ENCODE assay signal across 21 cellular contexts in the genomic region with DNA sequence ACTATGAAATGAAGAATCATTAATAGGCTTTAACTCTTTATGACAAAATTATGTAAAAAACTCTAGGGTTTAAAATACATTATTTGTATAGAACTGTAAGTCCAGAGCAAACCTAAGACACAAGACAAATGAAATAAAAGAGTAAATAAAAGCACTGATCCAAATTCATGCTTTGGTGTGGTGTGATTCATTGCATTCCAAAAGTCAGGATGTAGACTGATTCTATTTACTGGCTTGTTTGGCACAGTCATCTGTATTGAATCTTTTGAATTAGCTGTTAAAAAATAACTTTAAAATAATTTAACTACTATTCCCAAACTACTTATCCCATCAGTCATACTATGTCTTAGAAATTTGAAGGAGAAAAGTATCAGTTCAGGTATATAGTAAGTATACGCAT. TPM values are rescaled to one million over a fixed set of nuclear protein-coding genes. Genes with fewer than 3 reads are reported as not detected.
DNase-seq lines count a peak whose midpoint lies in the region; ATAC-seq, FAIRE-seq and TF ChIP-seq lines count a peak whose summit lies in the region.
"Had no signal": no experiment of that assay in that cellular context is flagged by ENCODE, and none has a peak within 500 bp of the region (broad histone marks: within the 10 kb centered on the region; RNA-seq: fewer than 3 reads in every experiment).

No MANE protein-coding gene starts in this region.

- H3K36me3 Mint-ChIP-seq in natural killer cell treated with Interleukin-12 subunit alpha and Interleukin-12 subunit beta and Interleukin-15 and Interleukin-18, amount 100 ng/mL, for 72 hours = peaks cover 21% of the 10 kb centered on the region
- peaks cover 13% of the 10 kb centered on the region for H3K36me3 Mint-ChIP-seq in natural killer cell

- H3K36me3 ChIP-seq in adipocyte (ENCODE audit: control insufficient read depth, insufficient read depth, low read length, severe bottlenecking) = peaks cover 23% of the 10 kb centered on the region

- H3K9ac ChIP-seq in adipocyte (ENCODE audit: low read length) = no peak overlapping the region

- TF ChIP-seq CTCF in natural killer cell (IDR thresholded peaks at IDR 0.05) (no peak), fibroblast of the aortic adventitia (IDR thresholded peaks at IDR 0.05; ENCODE audit: insufficient read depth, low read length) (no peak)

- H3K27me3 Mint-ChIP-seq in natural killer cell treated with Interleukin-12 subunit alpha and Interleukin-12 subunit beta and Interleukin-15 and Interleukin-18, amount 100 ng/mL, for 72 hours = no peaks in the 10 kb centered on the region
- no peaks in the 10 kb centered on the region for H3K27me3 Mint-ChIP-seq in natural killer cell (ENCODE audit: low read depth in 2 of 2)
- H3K27me3 Mint-ChIP-seq: activated B cell treated with CpG ODN at 0.5 μM for 24 hours; naive thymus-derived CD4-positive, alpha-beta T cell; stimulated activated naive CD8-positive, alpha-beta T cell treated with anti-CD3 and anti-CD28 coated beads, Interleukin-15, Interleukin-2, amounts not matched to agents 100 ng/mL and 50 ng/mL, for 24 hours had no signal

- H3K4me3 ChIP-seq in adipocyte (ENCODE audit: low read length) (no peak overlapping the region), fibroblast of the aortic adventitia (ENCODE audit: low read depth, low read length) (no peak overlapping the region)
- H3K4me3 ChIP-seq: body of pancreas, lung, upper lobe of right lung had no signal

- H3K4me3 Mint-ChIP-seq in natural killer cell treated with Interleukin-12 subunit alpha and Interleukin-12 subunit beta and Interleukin-15 and Interleukin-18, amount 100 ng/mL, for 72 hours = peak overlapping the region; percentile 60
- H3K4me3 Mint-ChIP-seq in natural killer cell = no peak overlapping the region
- H3K4me3 Mint-ChIP-seq: activated B cell treated with CpG ODN at 0.5 μM for 24 hours; stimulated activated naive CD8-positive, alpha-beta T cell treated with anti-CD3 and anti-CD28 coated beads, Interleukin-15, Interleukin-2, amounts not matched to agents 100 ng/mL and 50 ng/mL, for 24 hours had no signal

- no peak for ATAC-seq in natural killer cell treated with Interleukin-12 subunit alpha and Interleukin-12 subunit beta and Interleukin-15 and Interleukin-18, amount 100 ng/mL, for 72 hours
- no peak for ATAC-seq in natural killer cell
- no peak for ATAC-seq in GM21576 (IDR thresholded peaks at IDR 0.05; ENCODE audit: unreplicated experiment)
- ATAC-seq in HG03025 (IDR thresholded peaks at IDR 0.05; ENCODE audit: low FRiP score, unreplicated experiment) = no peak
- ATAC-seq in GM18502 (IDR thresholded peaks at IDR 0.05; ENCODE audit: poor library complexity, unreplicated experiment) = no peak
- ATAC-seq: body of pancreas; naive thymus-derived CD4-positive, alpha-beta T cell; Right ventricle myocardium inferior; upper lobe of right lung had no signal

- intact Hi-C loops in natural killer cell (cut with micrococcal nuclease) = no loop called here

- peaks cover 6% of the 10 kb centered on the region for H3K4me1 ChIP-seq in adipocyte (ENCODE audit: control insufficient read depth, insufficient read depth, low read length)
- H3K4me1 ChIP-seq: body of pancreas, upper lobe of right lung had no signal

- no peak for TF ChIP-seq POLR2A in GM12892 (IDR thresholded peaks at IDR 0.05; ENCODE audit: low read depth, low read length)

- H3K4me1 Mint-ChIP-seq in natural killer cell treated with Interleukin-12 subunit alpha and Interleukin-12 subunit beta and Interleukin-15 and Interleukin-18, amount 100 ng/mL, for 72 hours (ENCODE audit: low read depth in 2 of 2) = peaks cover 2 to 7% of the 10 kb centered on the region in 2 donors
- no peaks in the 10 kb centered on the region for H3K4me1 Mint-ChIP-seq in natural killer cell
- H3K4me1 Mint-ChIP-seq: activated B cell treated with CpG ODN at 0.5 μM for 24 hours had no signal

- no peaks in the 10 kb centered on the region for H3K27me3 ChIP-seq in adipocyte (replicated peaks; ENCODE audit: control insufficient read depth, insufficient read depth, low read length)
- H3K27me3 ChIP-seq: body of pancreas, upper lobe of right lung had no signal

- no peaks in the 10 kb centered on the region for H3K9me3 ChIP-seq in adipocyte (ENCODE audit: control insufficient read depth, low read length)
- H3K9me3 ChIP-seq: body of pancreas, upper lobe of right lung had no signal

- no peaks in the 10 kb centered on the region for H3K9me3 Mint-ChIP-seq in natural killer cell treated with Interleukin-12 subunit alpha and Interleukin-12 subunit beta and Interleukin-15 and Interleukin-18, amount 100 ng/mL, for 72 hours
- H3K9me3 Mint-ChIP-seq in natural killer cell = no peaks in the 10 kb centered on the region
- H3K9me3 Mint-ChIP-seq: activated B cell treated with CpG ODN at 0.5 μM for 24 hours; naive thymus-derived CD4-positive, alpha-beta T cell; stimulated activated naive CD8-positive, alpha-beta T cell treated with anti-CD3 and anti-CD28 coated beads, Interleukin-15, Interleukin-2, amounts not matched to agents 100 ng/mL and 50 ng/mL, for 24 hours had no signal

- peak overlapping the region in 1 of 2 donors; percentile 65 for H3K27ac Mint-ChIP-seq in natural killer cell treated with Interleukin-12 subunit alpha and Interleukin-12 subunit beta and Interleukin-15 and Interleukin-18, amount 100 ng/mL, for 72 hours
- H3K27ac Mint-ChIP-seq in natural killer cell = no peak overlapping the region
- H3K27ac Mint-ChIP-seq: activated B cell treated with CpG ODN at 0.5 μM for 24 hours; naive thymus-derived CD4-positive, alpha-beta T cell; stimulated activated naive CD8-positive, alpha-beta T cell treated with anti-CD3 and anti-CD28 coated beads, Interleukin-15, Interleukin-2, amounts not matched to agents 100 ng/mL and 50 ng/mL, for 24 hours had no signal

- DNase-seq in natural killer cell treated with Interleukin-12 subunit alpha and Interleukin-12 subunit beta and Interleukin-15 and Interleukin-18, amount 100 ng/mL, for 72 hours (ENCODE audit: low spot score) = no peak
- no peak for DNase-seq in natural killer cell
- DNase-seq in adipocyte (ENCODE audit: low read depth) = peak; percentile 49
- peak; percentile 41 for DNase-seq in fibroblast of the aortic adventitia (ENCODE audit: low read depth)
- no peak for DNase-seq in GM12892 (ENCODE audit: insufficient read length)
- DNase-seq: activated B cell treated with CpG ODN at 0.5 μM for 24 hours; body of pancreas; foreskin melanocyte; H7; naive thymus-derived CD4-positive, alpha-beta T cell; NCI-H1694; NCI-H446; NK-92 treated with Interleukin-12 subunit alpha and Interleukin-12 subunit beta, amount 100 ng/mL, for 24 hours; T-helper 2 cell; upper lobe of right lung had no signal

- FAIRE-seq in GM12892 (lab: Jason Lieb, UNC) = no peak

RNA-seq across cellular contexts. Expression of a gene that starts 31.1 kb away (rescaled TPM):
- 1 to 10 TPM in 1 of 2 donors, not detected in 1; 2.6 TPM for total RNA-seq in natural killer cell treated with Interleukin-12 subunit alpha and Interleukin-12 subunit beta and Interleukin-15 and Interleukin-18, amount 100 ng/mL, for 72 hours
- total RNA-seq in natural killer cell = 1 to 10 TPM in 1 of 3 donors, not detected in 2; 8.1 TPM
- 0.36 TPM in 1 of 2 replicates, not detected in the other for total RNA-seq in fibroblast of the aortic adventitia (ENCODE audit: low replicate concordance)
- polyA plus RNA-seq in GM12892 (2012; ENCODE audit: missing spikeins) = not detected
- total RNA-seq: activated B cell treated with CpG ODN at 0.5 μM for 24 hours, body of pancreas, H7, lung, Right ventricle myocardium inferior, upper lobe of right lung had no signal
- polyA plus RNA-seq: lung; naive thymus-derived CD4-positive, alpha-beta T cell had no signal

RNA-seq across cellular contexts. Expression of a gene that starts 32.5 kb away (rescaled TPM):
- total RNA-seq in natural killer cell treated with Interleukin-12 subunit alpha and Interleukin-12 subunit beta and Interleukin-15 and Interleukin-18, amount 100 ng/mL, for 72 hours = 10 to 100 TPM; 17.4 to 34.5 TPM
- total RNA-seq in natural killer cell (10 to 100 TPM; 13.6 to 19.2 (median 18.6) TPM), fibroblast of the aortic adventitia (ENCODE audit: low replicate concordance) (12.7 and 29.2 TPM in 2 replicates)
- 21.4 TPM for polyA plus RNA-seq in GM12892 (2012; ENCODE audit: missing spikeins)

RNA-seq across cellular contexts. Expression of a gene that starts 42.4 kb away (rescaled TPM):
- total RNA-seq in natural killer cell treated with Interleukin-12 subunit alpha and Interleukin-12 subunit beta and Interleukin-15 and Interleukin-18, amount 100 ng/mL, for 72 hours = 1 to 10 TPM; 1.1 to 3.9 TPM
- total RNA-seq in natural killer cell = 1 to 10 TPM in 1 of 3 donors, under 1 TPM in 1, not detected in 1; 0.23 to 1.5 TPM
- 1.2 TPM in 1 of 2 replicates, not detected in the other for total RNA-seq in fibroblast of the aortic adventitia (ENCODE audit: low replicate concordance)
- 7.6 TPM for polyA plus RNA-seq in GM12892 (2012; ENCODE audit: missing spikeins)

RNA-seq across cellular contexts. Expression of a gene that starts 46.9 kb away (rescaled TPM):
- total RNA-seq in natural killer cell treated with Interleukin-12 subunit alpha and Interleukin-12 subunit beta and Interleukin-15 and Interleukin-18, amount 100 ng/mL, for 72 hours = 10 to 100 TPM in 1 of 2 donors, 1 to 10 TPM in 1; 8.4 to 19.6 TPM
- total RNA-seq in natural killer cell = 1 to 10 TPM in 1 of 3 donors, under 1 TPM in 1, not detected in 1; 0.80 to 1.4 TPM
- not detected in 2 replicates for total RNA-seq in fibroblast of the aortic adventitia (ENCODE audit: low replicate concordance)
- 0.47 TPM for polyA plus RNA-seq in GM12892 (2012; ENCODE audit: missing spikeins)
- total RNA-seq: body of pancreas, H7, lung, Right ventricle myocardium inferior, upper lobe of right lung had no signal
- polyA plus RNA-seq: naive thymus-derived CD4-positive, alpha-beta T cell had no signal

Comparison
In these comparisons a context has a peak if more than half of its experiments do, and no peak if none do; other contexts are left out.
1. DNase-seq: peak in adipocyte (single experiment) and fibroblast of the aortic adventitia (single experiment); none in natural killer cell treated with Interleukin-12 subunit alpha and Interleukin-12 subunit beta and Interleukin-15 and Interleukin-18, amount 100 ng/mL, for 72 hours (single experiment), natural killer cell (single experiment) and GM12892 (single experiment).